In genomic region chr19:42193294-42193693, GRCh38 we compare ENCODE assay signal across 17 cellular contexts.
"Had no signal": no experiment of that assay in that cellular context is flagged by ENCODE, and none has a peak within 500 bp of the region (broad histone marks: within the 10 kb centered on the region; RNA-seq: fewer than 3 reads in every experiment).

No MANE protein-coding gene starts in this region.

- H3K27me3 ChIP-seq: foreskin keratinocyte, right lobe of liver, tibial nerve had no signal

- DNase-seq: effector memory CD8-positive, alpha-beta T cell; foreskin keratinocyte; immature natural killer cell; left colon; left ventricle myocardium superior; mesenchymal stem cell; midbrain; naive B cell; nephron progenitor cell; psoas muscle; retina; right lobe of liver; stimulated activated CD4-positive, alpha-beta T cell treated with anti-CD3 and anti-CD28 coated beads, Interleukin-4, amount 100 ng/mL, for 1 hour had no signal

- H3K9me3 ChIP-seq: right lobe of liver had no signal

- H3K4me1 ChIP-seq: psoas muscle, right lobe of liver had no signal

- FAIRE-seq: keratinocyte had no signal

- H3K27ac ChIP-seq: foreskin keratinocyte, psoas muscle, right lobe of liver, tibial nerve had no signal

- H3K4me3 ChIP-seq: lung, psoas muscle, right lobe of liver, tibial nerve had no signal

- ATAC-seq: effector memory CD8-positive, alpha-beta T cell; foreskin keratinocyte; left ventricle myocardium superior; psoas muscle; right lobe of liver; stimulated activated memory B cell treated with anti-CD40 and anti-IgM and Interleukin-4, amounts not matched to agents 10 μg/mL and 1 μg/mL and 100 μg/mL, for 72 hours had no signal
